1 cellular context compared by ENCODE assay signal in the genomic region with DNA sequence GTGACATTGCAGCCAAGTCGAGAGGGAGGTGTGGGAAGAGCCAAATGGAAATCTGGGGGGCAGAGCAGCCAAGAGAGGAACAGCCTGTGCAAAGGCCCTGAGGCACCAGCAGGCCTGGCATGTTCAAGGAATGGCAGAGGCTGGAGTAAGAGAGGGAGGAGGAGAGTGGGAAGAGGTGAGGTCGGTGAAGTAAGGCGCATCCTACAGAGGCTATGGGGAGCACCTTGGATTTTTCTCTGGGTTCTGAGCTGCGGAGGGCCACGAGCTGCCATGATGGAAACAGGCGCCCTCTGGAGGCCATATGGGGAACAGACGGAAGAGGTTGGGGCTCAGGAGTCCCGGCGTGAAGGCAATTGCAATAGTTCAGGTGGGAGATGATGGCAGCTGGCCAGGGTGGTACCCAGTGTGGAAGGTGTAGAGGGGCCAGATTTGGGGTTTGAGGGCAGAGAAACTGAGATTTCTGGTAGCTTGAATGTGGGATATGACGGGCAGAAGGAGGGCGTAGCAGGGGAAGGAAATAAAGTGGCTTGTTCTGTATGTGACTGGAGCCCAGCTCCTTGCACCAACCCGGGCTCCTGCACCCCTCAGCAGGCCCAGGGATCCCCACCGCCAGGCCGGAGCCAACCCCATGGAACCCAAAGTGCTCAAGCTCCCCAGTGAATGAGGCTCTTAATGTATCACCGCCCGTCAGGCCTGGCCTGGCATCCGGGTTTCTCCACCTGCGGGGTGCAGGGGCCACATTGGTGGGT.
TF ChIP-seq lines count a peak whose summit lies in the region.

No MANE protein-coding gene starts in this region.

TF ChIP-seq in HEK293, 187 proteins besides CTCF, POLR2A, EP300 and RAD21 (continued from another document):
- TF ChIP-seq, protein P1, sequence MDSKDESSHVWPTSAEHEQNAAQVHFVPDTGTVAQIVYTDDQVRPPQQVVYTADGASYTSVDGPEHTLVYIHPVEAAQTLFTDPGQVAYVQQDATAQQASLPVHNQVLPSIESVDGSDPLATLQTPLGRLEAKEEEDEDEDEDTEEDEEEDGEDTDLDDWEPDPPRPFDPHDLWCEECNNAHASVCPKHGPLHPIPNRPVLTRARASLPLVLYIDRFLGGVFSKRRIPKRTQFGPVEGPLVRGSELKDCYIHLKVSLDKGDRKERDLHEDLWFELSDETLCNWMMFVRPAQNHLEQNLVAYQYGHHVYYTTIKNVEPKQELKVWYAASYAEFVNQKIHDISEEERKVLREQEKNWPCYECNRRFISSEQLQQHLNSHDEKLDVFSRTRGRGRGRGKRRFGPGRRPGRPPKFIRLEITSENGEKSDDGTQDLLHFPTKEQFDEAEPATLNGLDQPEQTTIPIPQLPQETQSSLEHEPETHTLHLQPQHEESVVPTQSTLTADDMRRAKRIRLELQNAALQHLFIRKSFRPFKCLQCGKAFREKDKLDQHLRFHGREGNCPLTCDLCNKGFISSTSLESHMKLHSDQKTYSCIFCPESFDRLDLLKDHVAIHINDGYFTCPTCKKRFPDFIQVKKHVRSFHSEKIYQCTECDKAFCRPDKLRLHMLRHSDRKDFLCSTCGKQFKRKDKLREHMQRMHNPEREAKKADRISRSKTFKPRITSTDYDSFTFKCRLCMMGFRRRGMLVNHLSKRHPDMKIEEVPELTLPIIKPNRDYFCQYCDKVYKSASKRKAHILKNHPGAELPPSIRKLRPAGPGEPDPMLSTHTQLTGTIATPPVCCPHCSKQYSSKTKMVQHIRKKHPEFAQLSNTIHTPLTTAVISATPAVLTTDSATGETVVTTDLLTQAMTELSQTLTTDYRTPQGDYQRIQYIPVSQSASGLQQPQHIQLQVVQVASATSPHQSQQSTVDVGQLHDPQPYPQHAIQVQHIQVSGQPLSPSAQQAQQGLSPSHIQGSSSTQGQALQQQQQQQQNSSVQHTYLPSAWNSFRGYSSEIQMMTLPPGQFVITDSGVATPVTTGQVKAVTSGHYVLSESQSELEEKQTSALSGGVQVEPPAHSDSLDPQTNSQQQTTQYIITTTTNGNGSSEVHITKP (tag by site-specific recombination; IDR thresholded peaks at IDR 0.05), result peak; percentile 86
- TF ChIP-seq, protein P2, sequence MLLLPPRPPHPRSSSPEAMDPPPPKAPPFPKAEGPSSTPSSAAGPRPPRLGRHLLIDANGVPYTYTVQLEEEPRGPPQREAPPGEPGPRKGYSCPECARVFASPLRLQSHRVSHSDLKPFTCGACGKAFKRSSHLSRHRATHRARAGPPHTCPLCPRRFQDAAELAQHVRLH (tag by site-specific recombination; IDR thresholded peaks at IDR 0.05), result peak; percentile 92
- TF ChIP-seq ZNF16 (tag by site-specific recombination; IDR thresholded peaks at IDR 0.05; ENCODE audit: low read depth) (0 out of 2 replicates have a peak, but pooled peaks have one; percentile 31), ZFP69B (tag by site-specific recombination; IDR thresholded peaks at IDR 0.05) (no peak), SP3 (tag by site-specific recombination; IDR thresholded peaks at IDR 0.05) (no peak), GLI2 (tag by site-specific recombination; IDR thresholded peaks at IDR 0.05; ENCODE audit: borderline replicate concordance, low read depth) (no peak), ZSCAN23 (tag by site-specific recombination; IDR thresholded peaks at IDR 0.05) (no peak), ZNF341 (tag by site-specific recombination; IDR thresholded peaks at IDR 0.05; ENCODE audit: low read depth) (peak; percentile 99), GLIS1 (tag by site-specific recombination; IDR thresholded peaks at IDR 0.05) (no peak), ZNF2 (tag by site-specific recombination; IDR thresholded peaks at IDR 0.05) (0 out of 2 replicates have a peak, but pooled peaks have one; percentile 52), ZNF791 (tag by site-specific recombination; IDR thresholded peaks at IDR 0.05) (no peak), RBAK (tag by site-specific recombination; IDR thresholded peaks at IDR 0.05) (no peak), ZBTB20 (tag by site-specific recombination; IDR thresholded peaks at IDR 0.05) (no peak), ZNF391 (tag by site-specific recombination; IDR thresholded peaks at IDR 0.05; ENCODE audit: borderline replicate concordance, low read depth) (no peak), SP7 (tag by site-specific recombination; IDR thresholded peaks at IDR 0.05) (peak; percentile 45), ZBTB1 (tag by site-specific recombination; IDR thresholded peaks at IDR 0.05) (no peak), ZNF555 (tag by site-specific recombination; conservative IDR thresholded peaks at IDR 0.05) (no peak), ZIC2 (tag by site-specific recombination; IDR thresholded peaks at IDR 0.05) (no peak), ZNF521 (tag by site-specific recombination; IDR thresholded peaks at IDR 0.05) (no peak), ZNF626 (tag by site-specific recombination; IDR thresholded peaks at IDR 0.05) (no peak), ZBTB7A (tag by site-specific recombination; IDR thresholded peaks at IDR 0.05; ENCODE audit: low read depth) (no peak), ZNF366 (tag by site-specific recombination; conservative IDR thresholded peaks at IDR 0.05) (no peak), KLF8 (tag by site-specific recombination; IDR thresholded peaks at IDR 0.05) (peak; percentile 44; the same call in 1 of the 2 replicates), ZNF561 (tag by site-specific recombination; IDR thresholded peaks at IDR 0.05; ENCODE audit: borderline replicate concordance) (no peak), ZNF560 (tag by site-specific recombination; IDR thresholded peaks at IDR 0.05; ENCODE audit: borderline replicate concordance) (no peak), ZNF169 (tag by site-specific recombination; IDR thresholded peaks at IDR 0.05) (no peak), ZNF623 (tag by site-specific recombination; IDR thresholded peaks at IDR 0.05) (peak; percentile 100), SETDB1 (IDR thresholded peaks at IDR 0.05; ENCODE audit: insufficient read length, low read length) (no peak), SCRT2 (tag by site-specific recombination; IDR thresholded peaks at IDR 0.05) (no peak), KLF7 (tag by site-specific recombination; IDR thresholded peaks at IDR 0.05; ENCODE audit: borderline replicate concordance) (no peak), ZNF48 (tag by site-specific recombination; IDR thresholded peaks at IDR 0.05) (no peak), ZNF155 (tag by site-specific recombination; IDR thresholded peaks at IDR 0.05) (no peak), ZNF214 (tag by site-specific recombination; IDR thresholded peaks at IDR 0.05; ENCODE audit: borderline replicate concordance) (no peak), ZNF324 (tag by site-specific recombination; IDR thresholded peaks at IDR 0.05) (no peak; the same call in 1 of the 2 replicates), KLF10 (tag by site-specific recombination; IDR thresholded peaks at IDR 0.05) (no peak), ZNF174 (tag by site-specific recombination; IDR thresholded peaks at IDR 0.05) (no peak), ZNF600 (tag by site-specific recombination; IDR thresholded peaks at IDR 0.05) (no peak)
- TF ChIP-seq, protein P3, sequence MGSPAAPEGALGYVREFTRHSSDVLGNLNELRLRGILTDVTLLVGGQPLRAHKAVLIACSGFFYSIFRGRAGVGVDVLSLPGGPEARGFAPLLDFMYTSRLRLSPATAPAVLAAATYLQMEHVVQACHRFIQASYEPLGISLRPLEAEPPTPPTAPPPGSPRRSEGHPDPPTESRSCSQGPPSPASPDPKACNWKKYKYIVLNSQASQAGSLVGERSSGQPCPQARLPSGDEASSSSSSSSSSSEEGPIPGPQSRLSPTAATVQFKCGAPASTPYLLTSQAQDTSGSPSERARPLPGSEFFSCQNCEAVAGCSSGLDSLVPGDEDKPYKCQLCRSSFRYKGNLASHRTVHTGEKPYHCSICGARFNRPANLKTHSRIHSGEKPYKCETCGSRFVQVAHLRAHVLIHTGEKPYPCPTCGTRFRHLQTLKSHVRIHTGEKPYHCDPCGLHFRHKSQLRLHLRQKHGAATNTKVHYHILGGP (tag by site-specific recombination; IDR thresholded peaks at IDR 0.05), result 0 out of 2 replicates have a peak, but pooled peaks have one; percentile 17
- TF ChIP-seq, protein P4, sequence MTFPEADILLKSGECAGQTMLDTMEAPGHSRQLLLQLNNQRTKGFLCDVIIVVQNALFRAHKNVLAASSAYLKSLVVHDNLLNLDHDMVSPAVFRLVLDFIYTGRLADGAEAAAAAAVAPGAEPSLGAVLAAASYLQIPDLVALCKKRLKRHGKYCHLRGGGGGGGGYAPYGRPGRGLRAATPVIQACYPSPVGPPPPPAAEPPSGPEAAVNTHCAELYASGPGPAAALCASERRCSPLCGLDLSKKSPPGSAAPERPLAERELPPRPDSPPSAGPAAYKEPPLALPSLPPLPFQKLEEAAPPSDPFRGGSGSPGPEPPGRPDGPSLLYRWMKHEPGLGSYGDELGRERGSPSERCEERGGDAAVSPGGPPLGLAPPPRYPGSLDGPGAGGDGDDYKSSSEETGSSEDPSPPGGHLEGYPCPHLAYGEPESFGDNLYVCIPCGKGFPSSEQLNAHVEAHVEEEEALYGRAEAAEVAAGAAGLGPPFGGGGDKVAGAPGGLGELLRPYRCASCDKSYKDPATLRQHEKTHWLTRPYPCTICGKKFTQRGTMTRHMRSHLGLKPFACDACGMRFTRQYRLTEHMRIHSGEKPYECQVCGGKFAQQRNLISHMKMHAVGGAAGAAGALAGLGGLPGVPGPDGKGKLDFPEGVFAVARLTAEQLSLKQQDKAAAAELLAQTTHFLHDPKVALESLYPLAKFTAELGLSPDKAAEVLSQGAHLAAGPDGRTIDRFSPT (tag by site-specific recombination; IDR thresholded peaks at IDR 0.05), result no peak
- TF ChIP-seq, protein P5, sequence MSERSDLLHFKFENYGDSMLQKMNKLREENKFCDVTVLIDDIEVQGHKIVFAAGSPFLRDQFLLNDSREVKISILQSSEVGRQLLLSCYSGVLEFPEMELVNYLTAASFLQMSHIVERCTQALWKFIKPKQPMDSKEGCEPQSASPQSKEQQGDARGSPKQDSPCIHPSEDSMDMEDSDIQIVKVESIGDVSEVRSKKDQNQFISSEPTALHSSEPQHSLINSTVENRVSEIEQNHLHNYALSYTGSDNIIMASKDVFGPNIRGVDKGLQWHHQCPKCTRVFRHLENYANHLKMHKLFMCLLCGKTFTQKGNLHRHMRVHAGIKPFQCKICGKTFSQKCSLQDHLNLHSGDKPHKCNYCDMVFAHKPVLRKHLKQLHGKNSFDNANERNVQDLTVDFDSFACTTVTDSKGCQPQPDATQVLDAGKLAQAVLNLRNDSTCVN (tag by site-specific recombination; optimal IDR thresholded peaks at IDR 0.05), result peak; percentile 8
